14 cellular contexts compared by ENCODE assay signal in the genomic region with DNA sequence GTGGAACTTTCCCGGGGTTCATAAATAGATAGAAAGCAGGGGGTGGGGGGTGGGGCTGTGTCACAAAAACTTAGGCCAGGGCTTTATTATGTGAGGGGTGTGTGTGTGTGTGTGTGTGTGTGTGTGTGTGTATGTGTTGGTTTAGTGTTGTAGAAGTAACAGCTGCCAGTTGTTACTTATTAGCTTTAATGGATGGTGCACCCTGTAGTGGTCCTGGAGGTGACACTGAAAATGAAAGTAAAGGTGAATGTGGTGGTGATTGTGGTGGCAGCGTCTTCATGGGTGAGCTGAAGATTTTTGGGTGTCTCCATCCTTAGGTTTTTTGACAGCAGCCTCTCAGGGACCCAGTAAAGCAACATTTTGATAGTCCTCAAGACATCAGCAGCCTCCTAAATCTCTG.
DNase-seq lines count a peak whose midpoint lies in the region; ATAC-seq and TF ChIP-seq lines count a peak whose summit lies in the region.
"Had no signal": no experiment of that assay in that cellular context is flagged by ENCODE, and none has a peak within 500 bp of the region (broad histone marks: within the 10 kb centered on the region; RNA-seq: fewer than 3 reads in every experiment).

No MANE protein-coding gene starts in this region.

- DNase-seq in heart right ventricle (no peak), nucleus accumbens (lab: John Stamatoyannopoulos, UW) (no peak), NCI-H2029 (lab: John Stamatoyannopoulos, UW) (no peak)
- DNase-seq in activated T-cell treated with anti-CD3 and anti-CD28 coated beads, Interleukin-2, amount 50 U/mL, for 4 hours, result no peak
- DNase-seq: activated naive CD4-positive, alpha-beta T cell treated with anti-CD3 and anti-CD28 coated beads, Interleukin-2, amount 10 ng/mL, durations not matched to agents 7 days and 5 days; dermis blood vessel endothelial cell; mesenchymal stem cell; NCI-H2107; right cardiac atrium had no signal

- no peaks in the 10 kb centered on the region for H3K4me1 ChIP-seq in heart right ventricle

- no peak overlapping the region for H3K27ac ChIP-seq in heart right ventricle

- peaks cover 0 to 6% (median 0%) of the 10 kb centered on the region in 11 donors for H3K9me3 ChIP-seq in heart right ventricle

- H3K4me3 Mint-ChIP-seq in activated T-cell treated with anti-CD3 and anti-CD28 coated beads, Interleukin-2, amount 50 U/mL, for 4 hours, result no peak overlapping the region
- H3K4me3 Mint-ChIP-seq: activated naive CD4-positive, alpha-beta T cell treated with anti-CD3 and anti-CD28 coated beads, Interleukin-2, amount 10 ng/mL, durations not matched to agents 7 days and 5 days; WTC11 had no signal

- intact Hi-C loops in heart right ventricle (cut with DNase I), result no loop called here

- 79 to 88% methylated on average over 2 of the region's 2 CpGs for WGBS in heart right ventricle, 2 donors

- H3K4me3 ChIP-seq in heart right ventricle, result no peak overlapping the region

- H3K27me3 ChIP-seq in heart right ventricle, result no peaks in the 10 kb centered on the region

- TF ChIP-seq CTCF in heart right ventricle (IDR thresholded peaks at IDR 0.05), result no peak

- ATAC-seq in GM18498 (IDR thresholded peaks at IDR 0.05; ENCODE audit: unreplicated experiment) (peak; percentile 98), GM19397 (IDR thresholded peaks at IDR 0.05; ENCODE audit: unreplicated experiment) (peak; percentile 91), HG02852 (IDR thresholded peaks at IDR 0.05; ENCODE audit: unreplicated experiment) (peak; percentile 86), HG03571 (IDR thresholded peaks at IDR 0.05; ENCODE audit: unreplicated experiment) (peak; percentile 98), heart right ventricle (no peak)
- ATAC-seq in activated T-cell treated with anti-CD3 and anti-CD28 coated beads, Interleukin-2, amount 50 U/mL, for 4 hours, result no peak
- ATAC-seq: right cardiac atrium, WTC11 had no signal

- H3K4me1 Mint-ChIP-seq in activated T-cell treated with anti-CD3 and anti-CD28 coated beads, Interleukin-2, amount 50 U/mL, for 4 hours (ENCODE audit: low read depth), result peaks cover 2% of the 10 kb centered on the region
- H3K4me1 Mint-ChIP-seq: activated naive CD4-positive, alpha-beta T cell treated with anti-CD3 and anti-CD28 coated beads, Interleukin-2, amount 10 ng/mL, durations not matched to agents 7 days and 5 days had no signal

- H3K27me3 Mint-ChIP-seq in activated T-cell treated with anti-CD3 and anti-CD28 coated beads, Interleukin-2, amount 50 U/mL, for 4 hours (ENCODE audit: low read depth), result no peaks in the 10 kb centered on the region
- H3K27me3 Mint-ChIP-seq: activated naive CD4-positive, alpha-beta T cell treated with anti-CD3 and anti-CD28 coated beads, Interleukin-2, amount 10 ng/mL, durations not matched to agents 7 days and 5 days had no signal

- no peaks in the 10 kb centered on the region for H3K36me3 ChIP-seq in heart right ventricle

- no peaks in the 10 kb centered on the region for H3K9me3 Mint-ChIP-seq in activated T-cell treated with anti-CD3 and anti-CD28 coated beads, Interleukin-2, amount 50 U/mL, for 4 hours
- H3K9me3 Mint-ChIP-seq: activated naive CD4-positive, alpha-beta T cell treated with anti-CD3 and anti-CD28 coated beads, Interleukin-2, amount 10 ng/mL, durations not matched to agents 7 days and 5 days; WTC11 had no signal

- no peaks in the 10 kb centered on the region for H3K36me3 Mint-ChIP-seq in activated T-cell treated with anti-CD3 and anti-CD28 coated beads, Interleukin-2, amount 50 U/mL, for 4 hours (ENCODE audit: insufficient read depth)
- H3K36me3 Mint-ChIP-seq: activated naive CD4-positive, alpha-beta T cell treated with anti-CD3 and anti-CD28 coated beads, Interleukin-2, amount 10 ng/mL, durations not matched to agents 7 days and 5 days; WTC11 had no signal

Comparison
In these comparisons a context has a peak if more than half of its experiments do, and no peak if none do; other contexts are left out.
1. ATAC-seq: peak in GM18498 (single experiment), GM19397 (single experiment), HG02852 (single experiment) and HG03571 (single experiment); none in heart right ventricle (0 of 8) and activated T-cell treated with anti-CD3 and anti-CD28 coated beads, Interleukin-2, amount 50 U/mL, for 4 hours (0 of 2).